1 cellular context compared by ENCODE assay signal in genomic region chr13:44314160-44314559, GRCh38. TPM values are rescaled to one million over a fixed set of nuclear protein-coding genes. Genes with fewer than 3 reads are reported as not detected.
"Had no signal": no experiment of that assay in that cellular context is flagged by ENCODE, and none has a peak within 500 bp of the region (broad histone marks: within the 10 kb centered on the region; RNA-seq: fewer than 3 reads in every experiment).

No MANE protein-coding gene starts in this region.

RNA-seq across cellular contexts. Expression of gene SERP2, which starts 59.5 kb away (rescaled TPM):
- total RNA-seq: T-helper 2 cell treated with Interferon-gamma antibody and Interleukin-4, amounts not matched to agents 100 ng/mL and 5 ng/mL, for 36 hours had no signal
